ENCODE assay signal across 21 cellular contexts in the genomic region with DNA sequence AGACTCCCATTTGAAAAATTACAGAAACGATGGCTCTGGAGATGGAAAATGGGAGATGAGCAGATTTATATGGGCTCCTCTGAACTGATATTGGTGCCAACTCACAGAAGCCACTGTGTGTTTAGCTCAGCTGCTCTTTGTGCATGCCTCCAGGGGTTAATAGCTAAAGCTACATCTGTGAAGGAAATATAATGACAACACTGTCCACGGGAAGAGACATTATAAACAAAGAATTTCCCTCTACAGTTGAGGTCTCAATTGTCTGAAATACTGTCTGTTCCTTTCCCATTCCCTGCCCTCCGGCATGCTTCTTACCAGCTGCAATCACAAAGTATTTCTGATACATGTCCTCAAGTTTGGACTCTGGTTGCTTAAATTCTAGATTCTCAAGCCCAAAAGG. TPM values are rescaled to one million over a fixed set of nuclear protein-coding genes. Genes with fewer than 3 reads are reported as not detected.
A peak's percentile ranks its signal among the peaks of the same experiment; 100 is the strongest.
DNase-seq lines count a peak whose midpoint lies in the region; ATAC-seq lines count a peak whose summit lies in the region.
"Had no signal": no experiment of that assay in that cellular context is flagged by ENCODE, and none has a peak within 500 bp of the region (broad histone marks: within the 10 kb centered on the region; RNA-seq: fewer than 3 reads in every experiment).

No MANE protein-coding gene starts in this region.

- peak overlapping the region in 1 of 8 donors; percentile 18 for H3K27ac Mint-ChIP-seq in CD8-positive, alpha-beta memory T cell
- H3K27ac Mint-ChIP-seq: CD4-positive, alpha-beta T cell; IgD-negative memory B cell had no signal

- no peaks in the 10 kb centered on the region for H3K9me3 ChIP-seq in CD8-positive, alpha-beta memory T cell (ENCODE audit: low read length)
- H3K9me3 ChIP-seq: SK-N-SH had no signal

- no peak for ATAC-seq in stimulated activated naive CD8-positive, alpha-beta T cell treated with anti-CD3 and anti-CD28 coated beads, Interleukin-15, Interleukin-2, amounts not matched to agents 100 U/mL and 50 U/mL, for 24 hours
- ATAC-seq in GM18867 (IDR thresholded peaks at IDR 0.05; ENCODE audit: unreplicated experiment) = no peak
- ATAC-seq: PC-3 had no signal

- peaks cover 30% of the 10 kb centered on the region for H3K36me3 ChIP-seq in CD8-positive, alpha-beta memory T cell (ENCODE audit: insufficient read depth, low read length)

- CTCF ChIA-PET in CD8-positive, alpha-beta memory T cell (lab: Charles Lee) = interaction anchor here (0.8 kb wide), 1 partner anchor 40 kb away, joined by 3 read pairs; the partner anchor contains the start of gene PPA2

- POLR2A ChIA-PET in CD8-positive, alpha-beta memory T cell (lab: Charles Lee) = no interaction called here

- H3K9me3 Mint-ChIP-seq in CD8-positive, alpha-beta memory T cell = peaks cover 0 to 13% (median 5%) of the 10 kb centered on the region in 5 donors

- H3K27ac ChIP-seq in CD8-positive, alpha-beta memory T cell (ENCODE audit: low read depth, low read length) = no peak overlapping the region
- H3K27ac ChIP-seq: 22Rv1, BLaER1 had no signal

- peaks cover 0 to 9% (median 3%) of the 10 kb centered on the region in 3 donors for H3K4me1 Mint-ChIP-seq in CD8-positive, alpha-beta memory T cell

- peaks cover 38 to 76% (median 66%) of the 10 kb centered on the region in 3 donors for H3K36me3 Mint-ChIP-seq in CD8-positive, alpha-beta memory T cell

- no peak overlapping the region for H3K4me3 Mint-ChIP-seq in CD8-positive, alpha-beta memory T cell
- H3K4me3 Mint-ChIP-seq: CD4-positive, alpha-beta T cell; IgD-negative memory B cell had no signal

- H3K27me3 ChIP-seq in CD8-positive, alpha-beta memory T cell (ENCODE audit: insufficient read depth, low read length, poor library complexity, severe bottlenecking) = no peaks in the 10 kb centered on the region
- H3K27me3 ChIP-seq: BLaER1 had no signal

- no peaks in the 10 kb centered on the region for H3K4me1 ChIP-seq in CD8-positive, alpha-beta memory T cell (ENCODE audit: insufficient read depth, low read length)
- H3K4me1 ChIP-seq: BLaER1 had no signal

- no peaks in the 10 kb centered on the region for H3K27me3 Mint-ChIP-seq in CD8-positive, alpha-beta memory T cell
- H3K27me3 Mint-ChIP-seq: CD4-positive, alpha-beta T cell; IgD-negative memory B cell had no signal

- H3K4me3 ChIP-seq in CD8-positive, alpha-beta memory T cell (ENCODE audit: low read length) = no peak overlapping the region
- H3K4me3 ChIP-seq: BLaER1 had no signal

- DNase-seq in NCI-H1092 treated with DMSO at 0.1 percent for 48 hours (lab: John Stamatoyannopoulos, UW) (peak; percentile 3), NCI-H1092 (lab: John Stamatoyannopoulos, UW) (no peak), NCI-H748 treated with DMSO at 0.1 percent for 48 hours (lab: John Stamatoyannopoulos, UW) (peak; percentile 5), dermis blood vessel endothelial cell (peak; percentile 2), kidney glomerular epithelial cell (lab: John Stamatoyannopoulos, UW) (no peak)
- no peak for DNase-seq in CD8-positive, alpha-beta memory T cell
- no peak for DNase-seq in stimulated activated naive CD8-positive, alpha-beta T cell treated with anti-CD3 and anti-CD28 coated beads, Interleukin-15, Interleukin-2, amounts not matched to agents 100 U/mL and 50 U/mL, for 24 hours
- DNase-seq: ACHN; Calu3; CD4-positive, alpha-beta T cell; DMS153; NCI-H1930; NCI-H510A treated with DMSO at 0.1 percent for 48 hours; PC-3; RPMI8226; SHP77; SK-N-SH had no signal

RNA-seq across cellular contexts. Expression of gene PPA2, which starts 40.4 kb away (rescaled TPM):
- 67.1 and 86.4 TPM in 2 replicates for total RNA-seq in dermis blood vessel endothelial cell
- 100 to 1,000 TPM in 1 of 2 experiments, 10 to 100 TPM in 1; 98.6 to 113 TPM for total RNA-seq in CD8-positive, alpha-beta memory T cell
- 140 TPM for polyA plus RNA-seq in CD8-positive, alpha-beta memory T cell

Comparison
In these comparisons a context has a peak if more than half of its experiments do, and no peak if none do; other contexts are left out.
1. DNase-seq: peak in NCI-H1092 treated with DMSO at 0.1 percent for 48 hours (single experiment), NCI-H748 treated with DMSO at 0.1 percent for 48 hours (single experiment) and dermis blood vessel endothelial cell (single experiment); none in NCI-H1092 (single experiment), CD8-positive, alpha-beta memory T cell (0 of 5), kidney glomerular epithelial cell (single experiment) and stimulated activated naive CD8-positive, alpha-beta T cell treated with anti-CD3 and anti-CD28 coated beads, Interleukin-15, Interleukin-2, amounts not matched to agents 100 U/mL and 50 U/mL, for 24 hours (single experiment).